22 cellular contexts compared by ENCODE assay signal in the genomic region with DNA sequence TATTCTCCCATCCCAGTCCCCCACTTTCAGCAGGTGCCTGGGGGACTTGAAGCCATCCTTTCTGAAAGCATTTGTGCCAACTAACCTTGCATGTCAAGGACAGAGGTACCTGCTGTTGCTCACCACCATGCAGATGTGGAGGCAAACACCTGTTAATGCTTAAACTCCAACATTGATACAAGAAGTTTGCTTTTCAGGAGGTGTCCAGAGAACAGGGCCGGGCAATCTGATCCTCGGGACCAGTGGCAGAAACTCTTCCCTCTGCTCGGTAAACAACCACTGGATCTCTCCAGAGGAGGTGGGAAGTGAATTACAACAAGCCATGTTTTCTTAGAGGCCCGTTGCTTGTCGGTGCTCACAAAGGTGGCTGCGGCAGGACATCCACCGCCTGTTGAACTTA. TPM values are rescaled to one million over a fixed set of nuclear protein-coding genes. Genes with fewer than 3 reads are reported as not detected.
A peak's percentile ranks its signal among the peaks of the same experiment; 100 is the strongest.
DNase-seq lines count a peak whose midpoint lies in the region; ATAC-seq and TF ChIP-seq lines count a peak whose summit lies in the region.
"Had no signal": no experiment of that assay in that cellular context is flagged by ENCODE, and none has a peak within 500 bp of the region (broad histone marks: within the 10 kb centered on the region; RNA-seq: fewer than 3 reads in every experiment).

No MANE protein-coding gene starts in this region.

- peaks cover 61% of the 10 kb centered on the region for H3K36me3 Mint-ChIP-seq in WTC11

- CTCF ChIA-PET in WTC11 (lab: Charles Lee) = no interaction called here

- intact Hi-C loops in left colon (cut with DNase I, micrococcal nuclease) = no loop called here

- no peak for TF ChIP-seq CTCF in WTC11 (IDR thresholded peaks at IDR 0.05)

- ATAC-seq in WTC11 (no peak), left colon (peak; percentile 76), GM19035 (IDR thresholded peaks at IDR 0.05; ENCODE audit: unreplicated experiment) (no peak), GM21619 (IDR thresholded peaks at IDR 0.05; ENCODE audit: unreplicated experiment) (no peak), GM18517 (IDR thresholded peaks at IDR 0.05; ENCODE audit: unreplicated experiment) (no peak)
- ATAC-seq: GM12878, SK-N-SH treated with all-trans-retinoic acid at 6 μM for 48 hours had no signal

- H3K9me3 Mint-ChIP-seq in WTC11 = peaks cover 10% of the 10 kb centered on the region

- POLR2A ChIA-PET in WTC11 (lab: Charles Lee) = no interaction called here

- DNase-seq in WTC11 (ENCODE audit: low spot score) = no peak
- DNase-seq in left colon = peak in 1 of 2 donors; percentile 10
- DNase-seq in mucosa of gallbladder (ENCODE audit: low spot score) = peak; percentile 55
- DNase-seq in kidney tubule cell (ENCODE audit: low spot score) = no peak
- DNase-seq: BE2C; DMS 273 treated with DMSO at 0.1 percent for 48 hours; DND-41; HFFc6; KG1; NCI-H1092; NCI-H1436; NCI-H2029; NCI-H226; NCI-H510A treated with DMSO at 0.1 percent for 48 hours; NCI-H748 treated with DMSO at 0.1 percent for 48 hours; NK-92 treated with Interleukin-12 subunit alpha and Interleukin-12 subunit beta, amount 100 ng/mL, for 24 hours; Peyer's patch had no signal

- peaks cover 89% of the 10 kb centered on the region for H3K4me1 Mint-ChIP-seq in WTC11

- peak overlapping the region; percentile 37 for H3K4me3 Mint-ChIP-seq in WTC11
- H3K4me3 Mint-ChIP-seq: HFFc6 had no signal

- no peaks in the 10 kb centered on the region for H3K27me3 Mint-ChIP-seq in WTC11 (ENCODE audit: low read depth)

- H3K27ac Mint-ChIP-seq in WTC11 = peak overlapping the region; percentile 97
- H3K27ac Mint-ChIP-seq: HFFc6 had no signal

TF ChIP-seq in WTC11, 78 proteins besides CTCF, POLR2A, EP300 and RAD21:
- TF ChIP-seq, protein P1, sequence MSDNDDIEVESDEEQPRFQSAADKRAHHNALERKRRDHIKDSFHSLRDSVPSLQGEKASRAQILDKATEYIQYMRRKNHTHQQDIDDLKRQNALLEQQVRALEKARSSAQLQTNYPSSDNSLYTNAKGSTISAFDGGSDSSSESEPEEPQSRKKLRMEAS (CRISPR knock-in tag; IDR thresholded peaks at IDR 0.05) = no peak
- TF ChIP-seq KAT7 (CRISPR knock-in tag; IDR thresholded peaks at IDR 0.05; ENCODE audit: borderline replicate concordance) (no peak), PRRX2 (CRISPR knock-in tag; IDR thresholded peaks at IDR 0.05) (no peak), SP1 (CRISPR knock-in tag; conservative IDR thresholded peaks at IDR 0.05) (no peak), GRHL2 (CRISPR knock-in tag; IDR thresholded peaks at IDR 0.05; ENCODE audit: insufficient replicate concordance, severe bottlenecking) (no peak), RORB (CRISPR knock-in tag; IDR thresholded peaks at IDR 0.05) (no peak), NR1H2 (CRISPR knock-in tag; IDR thresholded peaks at IDR 0.05) (no peak), TP53 (CRISPR knock-in tag; IDR thresholded peaks at IDR 0.05) (no peak), FOXJ3 (CRISPR knock-in tag; IDR thresholded peaks at IDR 0.05; ENCODE audit: borderline replicate concordance) (no peak), ZMAT4 (CRISPR knock-in tag; IDR thresholded peaks at IDR 0.05) (no peak), SMAD4 (CRISPR knock-in tag; IDR thresholded peaks at IDR 0.05) (no peak), ZNF263 (CRISPR knock-in tag; IDR thresholded peaks at IDR 0.05; ENCODE audit: low read depth) (no peak)
- TF ChIP-seq, protein P2, sequence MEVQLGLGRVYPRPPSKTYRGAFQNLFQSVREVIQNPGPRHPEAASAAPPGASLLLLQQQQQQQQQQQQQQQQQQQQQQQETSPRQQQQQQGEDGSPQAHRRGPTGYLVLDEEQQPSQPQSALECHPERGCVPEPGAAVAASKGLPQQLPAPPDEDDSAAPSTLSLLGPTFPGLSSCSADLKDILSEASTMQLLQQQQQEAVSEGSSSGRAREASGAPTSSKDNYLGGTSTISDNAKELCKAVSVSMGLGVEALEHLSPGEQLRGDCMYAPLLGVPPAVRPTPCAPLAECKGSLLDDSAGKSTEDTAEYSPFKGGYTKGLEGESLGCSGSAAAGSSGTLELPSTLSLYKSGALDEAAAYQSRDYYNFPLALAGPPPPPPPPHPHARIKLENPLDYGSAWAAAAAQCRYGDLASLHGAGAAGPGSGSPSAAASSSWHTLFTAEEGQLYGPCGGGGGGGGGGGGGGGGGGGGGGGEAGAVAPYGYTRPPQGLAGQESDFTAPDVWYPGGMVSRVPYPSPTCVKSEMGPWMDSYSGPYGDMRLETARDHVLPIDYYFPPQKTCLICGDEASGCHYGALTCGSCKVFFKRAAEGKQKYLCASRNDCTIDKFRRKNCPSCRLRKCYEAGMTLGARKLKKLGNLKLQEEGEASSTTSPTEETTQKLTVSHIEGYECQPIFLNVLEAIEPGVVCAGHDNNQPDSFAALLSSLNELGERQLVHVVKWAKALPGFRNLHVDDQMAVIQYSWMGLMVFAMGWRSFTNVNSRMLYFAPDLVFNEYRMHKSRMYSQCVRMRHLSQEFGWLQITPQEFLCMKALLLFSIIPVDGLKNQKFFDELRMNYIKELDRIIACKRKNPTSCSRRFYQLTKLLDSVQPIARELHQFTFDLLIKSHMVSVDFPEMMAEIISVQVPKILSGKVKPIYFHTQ (CRISPR knock-in tag; IDR thresholded peaks at IDR 0.05) = no peak
- TF ChIP-seq, protein P3, sequence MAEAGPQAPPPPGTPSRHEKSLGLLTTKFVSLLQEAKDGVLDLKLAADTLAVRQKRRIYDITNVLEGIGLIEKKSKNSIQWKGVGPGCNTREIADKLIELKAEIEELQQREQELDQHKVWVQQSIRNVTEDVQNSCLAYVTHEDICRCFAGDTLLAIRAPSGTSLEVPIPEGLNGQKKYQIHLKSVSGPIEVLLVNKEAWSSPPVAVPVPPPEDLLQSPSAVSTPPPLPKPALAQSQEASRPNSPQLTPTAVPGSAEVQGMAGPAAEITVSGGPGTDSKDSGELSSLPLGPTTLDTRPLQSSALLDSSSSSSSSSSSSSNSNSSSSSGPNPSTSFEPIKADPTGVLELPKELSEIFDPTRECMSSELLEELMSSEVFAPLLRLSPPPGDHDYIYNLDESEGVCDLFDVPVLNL (CRISPR knock-in tag; IDR thresholded peaks at IDR 0.05; ENCODE audit: borderline replicate concordance, low read depth) = no peak

RNA-seq across cellular contexts. Expression of gene FGFR2, which starts 54.7 kb away (rescaled TPM):
- total RNA-seq in WTC11 (2021) = 88.6 to 95.0 TPM (median 90.4 TPM) in 3 replicates
- 10 to 100 TPM; 39.2 to 68.0 TPM for total RNA-seq in left colon
- 135 TPM for total RNA-seq in mucosa of gallbladder
- total RNA-seq: HFFc6 had no signal
